Comparison of ENCODE assay signal across 21 cellular contexts in the genomic region with DNA sequence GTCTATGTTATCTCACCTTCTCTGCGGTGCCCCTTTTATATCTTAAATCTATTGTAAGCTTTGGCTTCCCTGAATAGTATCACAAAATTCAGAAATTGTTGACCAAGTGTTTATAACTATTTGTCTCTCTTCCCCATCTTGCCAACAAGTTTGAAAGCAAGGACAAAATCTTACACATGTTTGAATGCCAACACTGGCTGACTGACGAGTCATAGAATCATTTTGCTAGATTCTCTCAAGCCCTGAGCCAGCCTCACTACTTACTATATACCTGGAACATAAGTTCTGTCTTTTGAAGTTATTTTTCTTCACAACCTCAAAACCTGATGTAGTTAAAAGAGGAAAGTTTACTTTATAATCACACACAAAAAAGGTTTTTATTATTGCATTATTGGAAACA.
"Had no signal": no experiment of that assay in that cellular context is flagged by ENCODE, and none has a peak within 500 bp of the region (broad histone marks: within the 10 kb centered on the region; RNA-seq: fewer than 3 reads in every experiment).

No MANE protein-coding gene starts in this region.

- H3K27ac ChIP-seq: esophagus muscularis mucosa, heart left ventricle, left ventricle myocardium inferior, ovary, suprapubic skin had no signal

- H3K4me3 Mint-ChIP-seq: activated CD4-positive, alpha-beta memory T cell treated with anti-CD3 and anti-CD28 coated beads, Interleukin-2, amount 10 ng/mL, durations not matched to agents 7 days and 5 days; activated naive CD8-positive, alpha-beta T cell treated with anti-CD3 and anti-CD28 coated beads, Interleukin-2, amount 50 U/mL, for 24 hours; activated T-cell treated with anti-CD3 and anti-CD28 coated beads, Interleukin-2, amount 50 U/mL, for 72 hours; brain; T-helper 2 cell treated with Interferon-gamma antibody and Interleukin-4, amounts not matched to agents 5 μg/mL and 100 μg/mL, for 36 hours; type B pancreatic cell had no signal

- DNase-seq: activated CD4-positive, alpha-beta memory T cell treated with anti-CD3 and anti-CD28 coated beads, Interleukin-2, amount 10 ng/mL, durations not matched to agents 7 days and 5 days; activated CD4-positive, alpha-beta T cell treated with anti-CD3 and anti-CD28 coated beads for 1 hour; activated CD8-positive, alpha-beta memory T cell treated with anti-CD3 and anti-CD28 coated beads, Interleukin-2, amount 50 U/mL, for 4 hours; activated gamma-delta T cell treated with Interleukin-2 at 50 U/mL for 16 hours; activated naive CD8-positive, alpha-beta T cell treated with anti-CD3 and anti-CD28 coated beads, Interleukin-2, amount 50 U/mL, for 24 hours; activated T-cell treated with anti-CD3 and anti-CD28 coated beads, Interleukin-2, amount 50 U/mL, for 72 hours; dermis blood vessel endothelial cell; foreskin melanocyte; heart left ventricle; islet precursor cell; left ventricle myocardium inferior; mesenchymal stem cell; ovary; stimulated activated CD4-positive, alpha-beta T cell treated with anti-CD3 and anti-CD28 coated beads, Interleukin-4, amount 100 ng/mL, for 1 hour; stimulated activated CD8-positive, alpha-beta memory T cell treated with anti-CD3 and anti-CD28 coated beads, Interleukin-4, amount 100 ng/mL, for 48 hours; stimulated activated naive CD8-positive, alpha-beta T cell treated with anti-CD3 and anti-CD28 coated beads, Interleukin-15, Interleukin-2, amounts not matched to agents 100 U/mL and 50 U/mL, for 24 hours had no signal

- H3K4me3 ChIP-seq: esophagus muscularis mucosa, heart left ventricle, left ventricle myocardium inferior, ovary, suprapubic skin had no signal

- H3K4me1 Mint-ChIP-seq: activated CD4-positive, alpha-beta memory T cell treated with anti-CD3 and anti-CD28 coated beads, Interleukin-2, amount 10 ng/mL, durations not matched to agents 7 days and 5 days; activated naive CD8-positive, alpha-beta T cell treated with anti-CD3 and anti-CD28 coated beads, Interleukin-2, amount 50 U/mL, for 24 hours had no signal

- H3K9me3 ChIP-seq: esophagus muscularis mucosa, heart left ventricle, left ventricle myocardium inferior, ovary, suprapubic skin had no signal

- H3K27ac Mint-ChIP-seq: activated CD4-positive, alpha-beta memory T cell treated with anti-CD3 and anti-CD28 coated beads, Interleukin-2, amount 10 ng/mL, durations not matched to agents 7 days and 5 days; activated naive CD8-positive, alpha-beta T cell treated with anti-CD3 and anti-CD28 coated beads, Interleukin-2, amount 50 U/mL, for 24 hours; activated T-cell treated with anti-CD3 and anti-CD28 coated beads, Interleukin-2, amount 50 U/mL, for 72 hours; brain; T-helper 2 cell treated with Interferon-gamma antibody and Interleukin-4, amounts not matched to agents 5 μg/mL and 100 μg/mL, for 36 hours; type B pancreatic cell had no signal

- H3K27me3 ChIP-seq: esophagus muscularis mucosa, heart left ventricle, ovary, suprapubic skin had no signal

- ATAC-seq: activated naive CD8-positive, alpha-beta T cell treated with anti-CD3 and anti-CD28 coated beads, Interleukin-2, amount 50 U/mL, for 24 hours; activated T-cell treated with anti-CD3 and anti-CD28 coated beads, Interleukin-2, amount 50 U/mL, for 72 hours; heart left ventricle; stimulated activated naive CD8-positive, alpha-beta T cell treated with anti-CD3 and anti-CD28 coated beads, Interleukin-15, Interleukin-2, amounts not matched to agents 100 U/mL and 50 U/mL, for 24 hours had no signal

- H3K36me3 Mint-ChIP-seq: type B pancreatic cell had no signal

- H3K9me3 Mint-ChIP-seq: activated CD4-positive, alpha-beta memory T cell treated with anti-CD3 and anti-CD28 coated beads, Interleukin-2, amount 10 ng/mL, durations not matched to agents 7 days and 5 days; T-helper 2 cell treated with Interferon-gamma antibody and Interleukin-4, amounts not matched to agents 5 μg/mL and 100 μg/mL, for 36 hours had no signal

- H3K4me1 ChIP-seq: esophagus muscularis mucosa, heart left ventricle, left ventricle myocardium inferior, suprapubic skin had no signal

- H3K36me3 ChIP-seq: esophagus muscularis mucosa, heart left ventricle, left ventricle myocardium inferior, ovary, suprapubic skin had no signal

- H3K27me3 Mint-ChIP-seq: activated CD4-positive, alpha-beta memory T cell treated with anti-CD3 and anti-CD28 coated beads, Interleukin-2, amount 10 ng/mL, durations not matched to agents 7 days and 5 days; activated naive CD8-positive, alpha-beta T cell treated with anti-CD3 and anti-CD28 coated beads, Interleukin-2, amount 50 U/mL, for 24 hours had no signal
